In genomic region chr10:95987685-95988426, GRCh38 we compare ENCODE assay signal across 16 cellular contexts. TPM values are rescaled to one million over a fixed set of nuclear protein-coding genes. Genes with fewer than 3 reads are reported as not detected.
DNase-seq lines count a peak whose midpoint lies in the region; ATAC-seq, FAIRE-seq and TF ChIP-seq lines count a peak whose summit lies in the region.
"Had no signal": no experiment of that assay in that cellular context is flagged by ENCODE, and none has a peak within 500 bp of the region (broad histone marks: within the 10 kb centered on the region; RNA-seq: fewer than 3 reads in every experiment).

No MANE protein-coding gene starts in this region.

- DNase-seq in GM18507 (ENCODE audit: extremely low spot score, insufficient read length, low read depth) (peak; percentile 9), GM20000 (ENCODE audit: low spot score) (peak; percentile 52), NAMALWA (ENCODE audit: low spot score) (peak; percentile 15), NCI-H226 (no peak), right atrium auricular region (ENCODE audit: low spot score) (no peak), NCI-H2107 treated with DMSO at 0.1 percent for 48 hours (lab: John Stamatoyannopoulos, UW; ENCODE audit: unreplicated experiment) (no peak)
- DNase-seq in stimulated activated naive CD8-positive, alpha-beta T cell treated with anti-CD3 and anti-CD28 coated beads, Interleukin-15, Interleukin-2, amounts not matched to agents 100 U/mL and 50 U/mL, for 24 hours, result no peak
- DNase-seq: activated CD4-positive, alpha-beta T cell treated with anti-CD3 and anti-CD28 coated beads for 1 hour; CD8-positive, alpha-beta T cell; glutamatergic neuron; left colon; MG63; NCI-H524 had no signal

- no peaks in the 10 kb centered on the region for H3K4me1 ChIP-seq in right atrium auricular region
- H3K4me1 ChIP-seq: vagina had no signal

- no peak overlapping the region for H3K27ac ChIP-seq in right atrium auricular region
- H3K27ac ChIP-seq: skin epidermis, vagina had no signal

- H3K36me3 ChIP-seq in right atrium auricular region, result no peaks in the 10 kb centered on the region
- H3K36me3 ChIP-seq: MG63, vagina had no signal

- TF ChIP-seq CTCF in GM20000 (IDR thresholded peaks at IDR 0.05; ENCODE audit: extremely low read depth, missing control alignments) (no peak), right atrium auricular region (IDR thresholded peaks at IDR 0.05) (no peak)

- peak; percentile 81 for FAIRE-seq in GM18507 (lab: Jason Lieb, UNC)

- no peaks in the 10 kb centered on the region for H3K9me3 ChIP-seq in right atrium auricular region
- H3K9me3 ChIP-seq: MG63, vagina had no signal

- no peak overlapping the region for H3K4me3 ChIP-seq in right atrium auricular region
- H3K4me3 ChIP-seq: MG63, skin epidermis, vagina had no signal

- no peaks in the 10 kb centered on the region for H3K27me3 ChIP-seq in right atrium auricular region
- H3K27me3 ChIP-seq: vagina had no signal

- ATAC-seq in HG02973 (IDR thresholded peaks at IDR 0.05; ENCODE audit: unreplicated experiment), result peak; percentile 96
- no peak for ATAC-seq in stimulated activated naive CD8-positive, alpha-beta T cell treated with anti-CD3 and anti-CD28 coated beads, Interleukin-15, Interleukin-2, amounts not matched to agents 100 U/mL and 50 U/mL, for 24 hours
- ATAC-seq: CD8-positive, alpha-beta T cell; left colon had no signal

RNA-seq across cellular contexts. Expression of gene CCNJ, which starts 55.5 kb away (rescaled TPM):
- total RNA-seq in right atrium auricular region, result 1 to 10 TPM; 2.2 to 3.3 TPM

Comparison
In these comparisons a context has a peak if more than half of its experiments do, and no peak if none do; other contexts are left out.
1. DNase-seq: peak in GM18507 (single experiment), GM20000 (single experiment) and NAMALWA (single experiment); none in NCI-H226 (single experiment), stimulated activated naive CD8-positive, alpha-beta T cell treated with anti-CD3 and anti-CD28 coated beads, Interleukin-15, Interleukin-2, amounts not matched to agents 100 U/mL and 50 U/mL, for 24 hours (single experiment), right atrium auricular region (single experiment) and NCI-H2107 treated with DMSO at 0.1 percent for 48 hours (single experiment).